13 cellular contexts compared by ENCODE assay signal in the genomic region with DNA sequence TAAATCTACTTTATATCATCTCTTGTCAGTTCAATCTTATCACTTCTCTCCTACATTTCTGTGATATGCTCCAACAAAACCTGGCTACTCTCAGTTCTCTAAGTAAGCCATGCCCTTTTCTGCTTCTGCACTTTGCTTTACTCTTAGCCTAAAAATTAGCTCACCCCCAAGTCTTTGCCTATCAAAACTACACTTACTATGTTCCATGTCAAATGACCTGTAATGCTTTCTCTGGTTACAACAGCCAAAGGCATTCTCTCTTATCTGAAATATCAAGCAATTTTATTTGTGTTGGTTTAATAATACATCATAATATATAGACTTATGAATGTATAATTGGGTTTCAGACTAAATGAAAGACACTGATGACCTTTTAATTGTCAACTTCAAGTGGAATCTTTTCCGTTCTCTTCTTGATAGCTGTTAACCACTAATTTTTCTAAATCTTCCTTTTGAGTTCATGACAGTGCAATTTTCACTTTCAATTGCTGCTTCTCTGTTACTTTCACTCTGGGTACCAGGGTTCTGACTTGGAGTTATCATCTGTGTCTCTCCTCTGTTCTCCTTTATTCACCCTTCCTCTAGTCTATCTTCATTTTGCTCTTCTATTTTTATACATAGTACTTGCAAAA.
DNase-seq lines count a peak whose midpoint lies in the region; ATAC-seq lines count a peak whose summit lies in the region.
"Had no signal": no experiment of that assay in that cellular context is flagged by ENCODE, and none has a peak within 500 bp of the region (broad histone marks: within the 10 kb centered on the region; RNA-seq: fewer than 3 reads in every experiment).

No MANE protein-coding gene starts in this region.

- no peak overlapping the region for H3K27ac ChIP-seq in substantia nigra (ENCODE audit: low read depth, low read length, poor library complexity, severe bottlenecking)

- ATAC-seq in GM18519 (IDR thresholded peaks at IDR 0.05; ENCODE audit: low FRiP score, unreplicated experiment) (peak; percentile 97), GM21381 (IDR thresholded peaks at IDR 0.05; ENCODE audit: unreplicated experiment) (peak; percentile 99), HG02970 (IDR thresholded peaks at IDR 0.05; ENCODE audit: low FRiP score, unreplicated experiment) (peak; percentile 94), HG03571 (IDR thresholded peaks at IDR 0.05; ENCODE audit: unreplicated experiment) (peak; percentile 83), Right ventricle myocardium inferior (no peak)
- ATAC-seq: left colon had no signal

- DNase-seq in substantia nigra (lab: John Stamatoyannopoulos, UW), result no peak
- no peak for DNase-seq in NCI-H1417 (lab: John Stamatoyannopoulos, UW)
- DNase-seq in Right ventricle myocardium inferior (ENCODE audit: missing footprints), result no peak
- no peak for DNase-seq in inferior parietal cortex (ENCODE audit: extremely low spot score)
- DNase-seq: activated CD4-positive, alpha-beta T cell treated with anti-CD3 and anti-CD28 coated beads, Interleukin-2, amount 50 U/mL, for 4 hours; activated naive CD4-positive, alpha-beta T cell treated with anti-CD3 and anti-CD28 coated beads, Interleukin-2, amount 10 ng/mL, durations not matched to agents 7 days and 5 days; left colon; NCI-H524 treated with DMSO at 0.1 percent for 48 hours; stimulated activated CD4-positive, alpha-beta T cell treated with anti-CD3 and anti-CD28 coated beads, Interleukin-12 subunit alpha, Interleukin-12 subunit beta, amount 100 ng/mL, for 4 hours had no signal

- intact Hi-C loops in Right ventricle myocardium inferior (cut with DNase I), result no loop called here
